1 cellular context compared by ENCODE assay signal in genomic region chr7:155258233-155258575, GRCh38.
TF ChIP-seq lines count a peak whose summit lies in the region.

No MANE protein-coding gene starts in this region.

TF ChIP-seq in liver, 16 proteins besides CTCF, POLR2A, EP300 and RAD21 (continued from another document):
- TF ChIP-seq REST (IDR thresholded peaks at IDR 0.05) (no peak), ATF3 (IDR thresholded peaks at IDR 0.05) (no peak), ZBTB33 (IDR thresholded peaks at IDR 0.05) (no peak), YY1 (IDR thresholded peaks at IDR 0.05) (no peak), SP1 (IDR thresholded peaks at IDR 0.05) (no peak), JUND (IDR thresholded peaks at IDR 0.05) (no peak), TAF1 (conservative IDR thresholded peaks at IDR 0.05) (no peak), HNF4G (IDR thresholded peaks at IDR 0.05) (no peak)
